Comparison of ENCODE assay signal across 8 cellular contexts in the genomic region with DNA sequence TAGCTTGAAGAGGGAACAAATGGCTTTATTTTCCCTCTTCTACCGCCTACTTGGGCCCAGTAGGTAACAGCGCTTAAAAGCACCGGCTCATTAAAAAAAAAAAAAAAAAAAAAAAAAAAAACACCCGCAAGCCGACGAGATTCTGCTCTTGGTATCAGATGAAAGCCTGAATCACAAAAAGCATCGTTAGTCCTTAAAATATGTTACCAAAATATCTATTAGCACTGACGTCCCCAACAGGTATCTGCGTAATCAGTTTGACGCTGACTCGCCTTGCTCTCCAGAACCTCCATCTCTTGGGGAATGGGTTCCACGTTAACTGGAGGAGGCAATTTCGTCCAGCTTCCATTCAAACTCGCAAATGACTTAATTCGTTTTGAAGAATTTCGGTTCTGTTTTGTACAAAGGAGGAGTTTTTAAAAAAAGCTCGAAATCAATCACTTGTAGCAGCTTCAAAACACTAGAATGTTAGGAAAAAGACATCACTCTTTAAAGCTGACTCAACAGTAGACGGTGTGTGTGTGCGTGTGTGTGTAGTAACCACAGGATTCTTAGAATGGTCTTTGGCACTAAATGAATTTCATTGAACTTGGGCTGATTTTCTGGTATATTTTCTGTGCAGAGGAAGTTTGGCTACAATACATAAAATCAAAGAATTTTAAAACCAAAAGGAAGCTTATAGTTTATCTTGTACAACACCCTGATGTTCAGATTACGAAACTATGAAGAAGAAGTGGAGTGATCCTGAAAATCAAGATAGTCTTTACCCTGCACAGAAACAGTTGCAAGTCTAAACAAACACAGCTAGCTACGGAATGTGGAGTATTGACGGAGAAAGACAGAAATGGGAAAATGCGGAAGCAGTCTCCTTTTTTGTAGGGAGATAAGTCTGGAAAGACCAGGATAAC. TPM values are rescaled to one million over a fixed set of nuclear protein-coding genes. Genes with fewer than 3 reads are reported as not detected.
DNase-seq lines count a peak whose midpoint lies in the region; ATAC-seq and TF ChIP-seq lines count a peak whose summit lies in the region.

No MANE protein-coding gene starts in this region.

- H3K4me2 ChIP-seq in BLaER1 treated with 17β-estradiol and CSF1 and Interleukin-3, amounts not matched to agents 10 nM and 100 nM: peak overlapping the region; percentile 79 to 99 (median 94)
- H3K4me2 ChIP-seq in fibroblast of lung (ENCODE audit: extremely low read depth, insufficient read depth, low read length): peak overlapping the region; percentile 100
- H3K4me2 ChIP-seq in neuronal stem cell (ENCODE audit: insufficient read depth, low read length, poor library complexity, severe bottlenecking): peak overlapping the region; percentile 54

- peak overlapping the region; percentile 71 to 93 (median 78) for H3K4me3 ChIP-seq in BLaER1 treated with 17β-estradiol and CSF1 and Interleukin-3, amounts not matched to agents 10 nM and 100 nM
- H3K4me3 ChIP-seq in fibroblast of lung (replicated peaks in 1 of 4; ENCODE audit: control extremely low read depth in 1 of 4, insufficient read depth in 1 of 4, low read depth in 3 of 4, low read length in 4 of 4): peak overlapping the region; percentile 72 to 90 (median 76)
- H3K4me3 ChIP-seq in neuronal stem cell (ENCODE audit: low read length in 2 of 2): peak overlapping the region; percentile 67 to 91
- peak overlapping the region; percentile 81 for H3K4me3 ChIP-seq in upper lobe of right lung

- H3K36me3 ChIP-seq in BLaER1 treated with 17β-estradiol and CSF1 and Interleukin-3, amounts not matched to agents 10 nM and 100 nM: no peaks in the 10 kb centered on the region
- no peaks in the 10 kb centered on the region for H3K36me3 ChIP-seq in fibroblast of lung (ENCODE audit: control insufficient read depth, insufficient read depth, low read length)
- peaks cover 0 to 6% of the 10 kb centered on the region in 2 donors for H3K36me3 ChIP-seq in neuronal stem cell (replicated peaks in 1 of 2; ENCODE audit: control insufficient read depth in 2 of 2, insufficient read depth in 2 of 2, low read length in 2 of 2)
- no peaks in the 10 kb centered on the region for H3K36me3 ChIP-seq in upper lobe of right lung

- no peak overlapping the region for H3K4ac ChIP-seq in neuronal stem cell (ENCODE audit: low read length)

- H4K20me1 ChIP-seq in BLaER1 treated with 17β-estradiol and CSF1 and Interleukin-3, amounts not matched to agents 10 nM and 100 nM: no peaks in the 10 kb centered on the region
- H4K20me1 ChIP-seq in fibroblast of lung (ENCODE audit: control insufficient read depth, extremely low read depth, insufficient read depth, low read length): no peaks in the 10 kb centered on the region

- H3K79me1 ChIP-seq in neuronal stem cell (ENCODE audit: low read depth, low read length): peaks cover 2% of the 10 kb centered on the region

- H2BK120ac ChIP-seq in neuronal stem cell (ENCODE audit: low read depth, low read length): no peak overlapping the region

- H3K18ac ChIP-seq in neuronal stem cell (ENCODE audit: low read length): no peak overlapping the region

- H2BK5ac ChIP-seq in neuronal stem cell (ENCODE audit: low read length): no peak overlapping the region

- no peak overlapping the region for H3K14ac ChIP-seq in neuronal stem cell (ENCODE audit: low read length)

- H2AFZ ChIP-seq in fibroblast of lung (ENCODE audit: low read length) (peak overlapping the region; percentile 89), neuronal stem cell (ENCODE audit: low read length) (peak overlapping the region; percentile 91)

- DNase-seq in NCI-H526 treated with DMSO at 0.1 percent for 48 hours (lab: John Stamatoyannopoulos, UW): peak; percentile 18
- DNase-seq in activated T-cell treated with anti-CD3 and anti-CD28 coated beads, Interleukin-2, amount 50 U/mL, for 1 hour: peak; percentile 51
- peak; percentile 84 to 93 for DNase-seq in fibroblast of lung (ENCODE audit: low read depth in 2 of 2)
- no peak for DNase-seq in neuronal stem cell (ENCODE audit: low spot score)
- no peak for DNase-seq in upper lobe of right lung
- DNase-seq in T1000 (lab: John Stamatoyannopoulos, UW): no peak

- H3K23ac ChIP-seq in neuronal stem cell (ENCODE audit: low read depth, low read length, poor library complexity): no peak overlapping the region

- peak overlapping the region; percentile 73 to 84 (median 80) for H3K9ac ChIP-seq in BLaER1 treated with 17β-estradiol and CSF1 and Interleukin-3, amounts not matched to agents 10 nM and 100 nM
- H3K9ac ChIP-seq in fibroblast of lung (ENCODE audit: insufficient read depth, low read length) (peak overlapping the region; percentile 64), neuronal stem cell (ENCODE audit: low read depth, low read length, poor library complexity) (no peak overlapping the region)

- ATAC-seq in GM21526 (IDR thresholded peaks at IDR 0.05; ENCODE audit: low FRiP score, unreplicated experiment): peak; percentile 0
- ATAC-seq in upper lobe of right lung: no peak

- no peak overlapping the region for H4K91ac ChIP-seq in neuronal stem cell (ENCODE audit: low read depth, low read length, poor library complexity)

- intact Hi-C loops in upper lobe of right lung (cut with DNase I): no loop called here

- WGBS in neuronal stem cell (ENCODE audit: extremely low coverage in 2 of 2, insufficient read length in 2 of 2, insufficient replicate concordance in 1 of 2), 2 donors: no CpG with 5 or more reads among the region's 23 CpGs

- no peak overlapping the region for H2BK15ac ChIP-seq in neuronal stem cell (ENCODE audit: low read length)

- no peaks in the 10 kb centered on the region for H3K9me3 ChIP-seq in BLaER1 treated with 17β-estradiol and CSF1 and Interleukin-3, amounts not matched to agents 10 nM and 100 nM (replicated peaks in 1 of 11)
- H3K9me3 ChIP-seq in fibroblast of lung (ENCODE audit: control insufficient read depth, insufficient read depth, low read depth, low read length) (no peaks in the 10 kb centered on the region), neuronal stem cell (replicated peaks in 1 of 2; ENCODE audit: control insufficient read depth in 2 of 2, insufficient read depth in 1 of 2, low read depth in 1 of 2, low read length in 2 of 2) (no peaks in the 10 kb centered on the region), upper lobe of right lung (no peaks in the 10 kb centered on the region)

- H2BK12ac ChIP-seq in neuronal stem cell (ENCODE audit: low read length): no peak overlapping the region

- peaks cover 15 to 24% (median 20%) of the 10 kb centered on the region in 10 experiments; a peak in 19 of 20 replicates for H3K4me1 ChIP-seq in BLaER1 treated with 17β-estradiol and CSF1 and Interleukin-3, amounts not matched to agents 10 nM and 100 nM
- H3K4me1 ChIP-seq in fibroblast of lung (ENCODE audit: control insufficient read depth, extremely low read depth, insufficient read depth, low read length) (peaks cover 2% of the 10 kb centered on the region), neuronal stem cell (ENCODE audit: control insufficient read depth in 2 of 2, insufficient read depth in 1 of 2, low read depth in 1 of 2, low read length in 2 of 2) (peaks cover 0 to 6% of the 10 kb centered on the region in 2 donors), upper lobe of right lung (no peaks in the 10 kb centered on the region)

- H3K27ac ChIP-seq in BLaER1 treated with 17β-estradiol and CSF1 and Interleukin-3, amounts not matched to agents 10 nM and 100 nM: peak overlapping the region; percentile 20 to 84 (median 74); a peak in 20 of 22 replicates
- peak overlapping the region; percentile 92 for H3K27ac ChIP-seq in fibroblast of lung (ENCODE audit: insufficient read depth, low read length)
- H3K27ac ChIP-seq in neuronal stem cell (replicated peaks; ENCODE audit: low read length): peak overlapping the region; percentile 100
- peak overlapping the region; percentile 82 for H3K27ac ChIP-seq in upper lobe of right lung

- TF ChIP-seq CTCF in fibroblast of lung (conservative IDR thresholded peaks at IDR 0.05 in 1 of 2, IDR thresholded peaks at IDR 0.05 in 1 of 2; ENCODE audit: low read depth in 1 of 2, low read length in 2 of 2) (no peak), upper lobe of right lung (IDR thresholded peaks at IDR 0.05) (no peak)

- no peak overlapping the region for H2AK5ac ChIP-seq in neuronal stem cell (ENCODE audit: low read depth, low read length)

- H3K79me2 ChIP-seq in fibroblast of lung (ENCODE audit: control insufficient read depth, insufficient read depth, low read length): peaks cover 26% of the 10 kb centered on the region

- no peak overlapping the region for H4K8ac ChIP-seq in neuronal stem cell (ENCODE audit: low read depth, low read length)

- peaks cover 6 to 20% (median 13%) of the 10 kb centered on the region in 11 experiments; a peak in 18 of 22 replicates for H3K27me3 ChIP-seq in BLaER1 treated with 17β-estradiol and CSF1 and Interleukin-3, amounts not matched to agents 10 nM and 100 nM
- H3K27me3 ChIP-seq in fibroblast of lung (ENCODE audit: control insufficient read depth, insufficient read depth, low read length) (no peaks in the 10 kb centered on the region), neuronal stem cell (ENCODE audit: control insufficient read depth in 3 of 3, insufficient read depth in 3 of 3, low read depth in 1 of 3, low read length in 3 of 3) (no peaks in the 10 kb centered on the region), upper lobe of right lung (no peaks in the 10 kb centered on the region)

RNA-seq across cellular contexts. Expression of a gene that starts 1.1 kb away (rescaled TPM):
- 8.2 and 12.1 TPM in 2 replicates for total RNA-seq in fibroblast of lung
- 4.3 and 7.0 TPM in 2 replicates for polyA plus RNA-seq in fibroblast of lung
- 2.0 and 4.3 TPM in 2 replicates for polyA plus RNA-seq in fibroblast of lung (2012)
- 3.8 and 3.9 TPM in 2 replicates for polyA minus RNA-seq in fibroblast of lung (ENCODE audit: low replicate concordance)
- polyA plus RNA-seq in neuronal stem cell (2013, experiment 1 of 2): 25.0 TPM
- 26.9 TPM for polyA plus RNA-seq in neuronal stem cell (2013, experiment 2 of 2)
- total RNA-seq in upper lobe of right lung: 15.2 TPM

Comparison
In these comparisons a context has a peak if more than half of its experiments do, and no peak if none do; other contexts are left out.
1. DNase-seq: peak in NCI-H526 treated with DMSO at 0.1 percent for 48 hours (single experiment), activated T-cell treated with anti-CD3 and anti-CD28 coated beads, Interleukin-2, amount 50 U/mL, for 1 hour (single experiment) and fibroblast of lung (2 of 2); none in neuronal stem cell (single experiment), upper lobe of right lung (single experiment) and T1000 (single experiment).
2. Peak in every context shown above with its lines, with median percentiles within 50 percentile points of each other: H3K27ac ChIP-seq, H3K4me2 ChIP-seq and H3K4me3 ChIP-seq.